In genomic region chr2:28381225-28382180, GRCh38 we compare ENCODE assay signal across 1 cellular context.
TF ChIP-seq lines count a peak whose summit lies in the region.

No MANE protein-coding gene starts in this region.

TF ChIP-seq in GM23338, 12 proteins besides CTCF, POLR2A, EP300 and RAD21 (continued from another document):
- TF ChIP-seq ZNF462 (CRISPR knock-in tag; IDR thresholded peaks at IDR 0.05) = no peak
- no peak for TF ChIP-seq EZH2 (IDR thresholded peaks at IDR 0.05; ENCODE audit: low read depth, unreplicated experiment)
- no peak for TF ChIP-seq EZH2phosphoT487 (IDR thresholded peaks at IDR 0.05; ENCODE audit: unreplicated experiment)
- no peak for TF ChIP-seq NANOG (IDR thresholded peaks at IDR 0.05; ENCODE audit: borderline replicate concordance)
- no peak for TF ChIP-seq CREB1 (CRISPR knock-in tag; IDR thresholded peaks at IDR 0.05; ENCODE audit: low read depth)
- TF ChIP-seq POLR2AphosphoS5 (IDR thresholded peaks at IDR 0.05; ENCODE audit: low read depth) = no peak
- no peak for TF ChIP-seq ZNF331 (CRISPR knock-in tag; IDR thresholded peaks at IDR 0.05; ENCODE audit: low read depth)
- no peak for TF ChIP-seq REST (IDR thresholded peaks at IDR 0.05; ENCODE audit: unreplicated experiment)
